1 cellular context compared by ENCODE assay signal in the genomic region with DNA sequence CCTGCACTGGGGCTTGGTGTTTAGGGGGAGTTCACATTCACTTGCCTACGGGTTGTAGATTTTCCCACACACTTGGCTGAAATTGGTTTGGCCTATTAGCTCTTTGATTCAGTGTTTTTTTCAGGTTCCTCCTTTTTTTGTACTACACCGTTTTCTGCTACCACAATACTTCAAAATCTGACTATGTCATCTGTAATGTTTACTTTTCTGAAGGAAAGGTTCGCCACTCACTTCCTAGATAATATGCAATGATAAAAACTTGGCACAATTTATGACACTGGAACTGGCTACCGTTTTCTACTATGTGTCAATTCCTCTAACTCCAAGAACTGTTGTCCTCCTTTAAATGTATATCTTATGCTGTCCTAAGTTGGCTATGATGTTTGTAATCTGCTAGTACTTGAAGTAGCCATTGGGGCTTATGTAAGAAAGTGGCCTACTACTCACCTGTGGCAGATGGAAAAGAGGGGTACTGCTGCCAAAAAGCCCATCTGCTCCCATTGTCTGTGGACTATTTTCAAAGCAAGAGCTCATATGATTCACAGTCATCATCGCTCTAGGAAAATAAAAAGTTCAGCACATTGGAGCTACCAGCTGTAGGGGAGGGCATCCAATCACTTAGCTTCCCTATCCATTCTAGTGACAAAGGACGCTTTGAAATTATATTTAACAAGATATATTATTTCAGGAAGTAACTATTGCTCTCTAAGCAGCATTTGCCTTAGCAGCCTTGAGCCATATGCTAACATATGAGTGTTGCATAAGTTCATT.
TF ChIP-seq lines count a peak whose summit lies in the region.

No MANE protein-coding gene starts in this region.

TF ChIP-seq in HEK293, 187 proteins besides CTCF, POLR2A, EP300 and RAD21 (continued from another document):
- TF ChIP-seq, protein P1, sequence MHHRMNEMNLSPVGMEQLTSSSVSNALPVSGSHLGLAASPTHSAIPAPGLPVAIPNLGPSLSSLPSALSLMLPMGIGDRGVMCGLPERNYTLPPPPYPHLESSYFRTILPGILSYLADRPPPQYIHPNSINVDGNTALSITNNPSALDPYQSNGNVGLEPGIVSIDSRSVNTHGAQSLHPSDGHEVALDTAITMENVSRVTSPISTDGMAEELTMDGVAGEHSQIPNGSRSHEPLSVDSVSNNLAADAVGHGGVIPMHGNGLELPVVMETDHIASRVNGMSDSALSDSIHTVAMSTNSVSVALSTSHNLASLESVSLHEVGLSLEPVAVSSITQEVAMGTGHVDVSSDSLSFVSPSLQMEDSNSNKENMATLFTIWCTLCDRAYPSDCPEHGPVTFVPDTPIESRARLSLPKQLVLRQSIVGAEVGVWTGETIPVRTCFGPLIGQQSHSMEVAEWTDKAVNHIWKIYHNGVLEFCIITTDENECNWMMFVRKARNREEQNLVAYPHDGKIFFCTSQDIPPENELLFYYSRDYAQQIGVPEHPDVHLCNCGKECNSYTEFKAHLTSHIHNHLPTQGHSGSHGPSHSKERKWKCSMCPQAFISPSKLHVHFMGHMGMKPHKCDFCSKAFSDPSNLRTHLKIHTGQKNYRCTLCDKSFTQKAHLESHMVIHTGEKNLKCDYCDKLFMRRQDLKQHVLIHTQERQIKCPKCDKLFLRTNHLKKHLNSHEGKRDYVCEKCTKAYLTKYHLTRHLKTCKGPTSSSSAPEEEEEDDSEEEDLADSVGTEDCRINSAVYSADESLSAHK (tag by site-specific recombination; IDR thresholded peaks at IDR 0.05), result no peak
